In genomic region chr12:110906516-110906915, GRCh38 we compare ENCODE assay signal across 1 cellular context.
TF ChIP-seq lines count a peak whose summit lies in the region.

No MANE protein-coding gene starts in this region.

TF ChIP-seq in HCT116, 20 proteins besides CTCF, POLR2A, EP300 and RAD21:
- TF ChIP-seq FOSL1 (IDR thresholded peaks at IDR 0.05; ENCODE audit: low read depth) (no peak), CEBPB (IDR thresholded peaks at IDR 0.05; ENCODE audit: low read depth) (no peak), POLR2AphosphoS5 (IDR thresholded peaks at IDR 0.05; ENCODE audit: low read depth, low read length) (no peak), TCF7L2 (IDR thresholded peaks at IDR 0.05; ENCODE audit: borderline replicate concordance, extremely low read depth, insufficient read depth, insufficient read length) (no peak), ZBTB33 (IDR thresholded peaks at IDR 0.05; ENCODE audit: extremely low read depth, insufficient replicate concordance, low read length) (no peak), SP1 (IDR thresholded peaks at IDR 0.05; ENCODE audit: low read depth) (no peak), YY1 (IDR thresholded peaks at IDR 0.05; ENCODE audit: extremely low read depth, insufficient replicate concordance, low read depth, low read length) (no peak), ELF1 (IDR thresholded peaks at IDR 0.05; ENCODE audit: borderline replicate concordance, low read depth) (no peak), EGR1 (IDR thresholded peaks at IDR 0.05; ENCODE audit: low read depth) (no peak), MAX (IDR thresholded peaks at IDR 0.05) (no peak), SIN3A (IDR thresholded peaks at IDR 0.05; ENCODE audit: low read depth) (no peak)
